ENCODE assay signal across 8 cellular contexts in the genomic region with DNA sequence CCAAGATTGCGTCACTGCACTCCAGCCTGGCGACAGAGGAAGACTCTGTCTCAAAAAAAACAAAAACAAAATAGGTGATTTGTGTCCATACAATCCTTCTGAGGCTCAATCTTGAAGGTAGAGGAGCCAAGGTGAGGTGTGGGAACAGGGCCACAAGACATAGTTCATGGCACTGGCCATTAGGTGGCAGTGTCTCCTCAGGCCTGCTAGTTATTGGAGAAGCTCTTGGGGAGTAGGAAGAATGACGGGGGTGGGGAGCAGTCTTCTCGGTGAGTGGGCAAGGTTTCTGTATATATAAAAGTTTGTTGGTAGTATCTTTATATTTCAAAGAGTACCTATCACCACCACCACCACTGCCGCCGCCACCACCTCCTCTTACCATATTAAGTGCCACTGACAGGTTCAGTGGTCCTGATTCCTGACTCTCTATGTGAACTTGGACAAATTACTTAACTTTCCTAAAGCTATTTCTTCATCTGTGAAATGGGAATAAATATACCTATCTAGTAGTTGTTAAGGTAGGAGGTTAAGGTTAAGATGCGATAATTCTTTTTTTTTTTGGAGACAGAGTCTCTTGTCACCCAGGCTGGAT. TPM values are rescaled to one million over a fixed set of nuclear protein-coding genes. Genes with fewer than 3 reads are reported as not detected.
A peak's percentile ranks its signal among the peaks of the same experiment; 100 is the strongest.
DNase-seq lines count a peak whose midpoint lies in the region; ATAC-seq lines count a peak whose summit lies in the region.

No MANE protein-coding gene starts in this region.

- POLR2A ChIA-PET in activated CD4-positive, alpha-beta memory T cell treated with anti-CD3 and anti-CD28 coated beads for 36 hours (lab: Charles Lee) = interaction anchor here (0.6 to 0.7 kb wide), 2 partner anchors 85 to 183 kb away, joined by 5 read pairs; no protein-coding TSS in a partner anchor

- no peak overlapping the region for H3K4me3 Mint-ChIP-seq in activated CD4-positive, alpha-beta memory T cell treated with anti-CD3 and anti-CD28 coated beads for 36 hours

- ATAC-seq in HG02571 (IDR thresholded peaks at IDR 0.05; ENCODE audit: unreplicated experiment) = peak; percentile 83

- H3K4me1 Mint-ChIP-seq in activated CD4-positive, alpha-beta memory T cell treated with anti-CD3 and anti-CD28 coated beads for 36 hours (ENCODE audit: low read depth) = peaks cover 71% of the 10 kb centered on the region

- peak overlapping the region; percentile 28 for H3K27ac Mint-ChIP-seq in activated CD4-positive, alpha-beta memory T cell treated with anti-CD3 and anti-CD28 coated beads for 36 hours

- no peaks in the 10 kb centered on the region for H3K36me3 Mint-ChIP-seq in activated CD4-positive, alpha-beta memory T cell treated with anti-CD3 and anti-CD28 coated beads for 36 hours

- intact Hi-C loops in activated CD4-positive, alpha-beta memory T cell treated with anti-CD3 and anti-CD28 coated beads for 36 hours (cut with micrococcal nuclease) = loop anchor here (1.0 to 2.0 kb wide), 2 partner anchors 22 to 185 kb away; no protein-coding TSS in a partner anchor

- no peaks in the 10 kb centered on the region for H3K9me3 Mint-ChIP-seq in activated CD4-positive, alpha-beta memory T cell treated with anti-CD3 and anti-CD28 coated beads for 36 hours

- CTCF ChIA-PET in activated CD4-positive, alpha-beta memory T cell treated with anti-CD3 and anti-CD28 coated beads for 36 hours (lab: Charles Lee) = interaction anchor here (0.6 to 7.4 kb wide), 25 partner anchors 8 to 299 kb away, joined by 3 to 78 read pairs (median 4); no protein-coding TSS in a partner anchor

- DNase-seq in SKM-1 treated with dmso at 0.1 percent for 144 hours (lab: John Stamatoyannopoulos, UW; ENCODE audit: unreplicated experiment) (peak; percentile 14), SKM-1 (lab: John Stamatoyannopoulos, UW; ENCODE audit: unreplicated experiment) (no peak), MV-4-11 (lab: John Stamatoyannopoulos, UW) (peak; percentile 43), mucosa of gallbladder (ENCODE audit: low spot score) (peak; percentile 54)
- DNase-seq in activated CD4-positive, alpha-beta memory T cell treated with anti-CD3 and anti-CD28 coated beads for 36 hours = peak; percentile 81
- peak; percentile 54 for DNase-seq in effector CD8-positive, alpha-beta T cell (lab: John Stamatoyannopoulos, UW)
- peak; percentile 65 for DNase-seq in stimulated activated naive CD4-positive, alpha-beta T cell treated with Interleukin-2 at 50 U/mL for 16 hours (lab: John Stamatoyannopoulos, UW)

- no peaks in the 10 kb centered on the region for H3K27me3 Mint-ChIP-seq in activated CD4-positive, alpha-beta memory T cell treated with anti-CD3 and anti-CD28 coated beads for 36 hours

RNA-seq across cellular contexts. Expression of a gene that starts 24.0 kb away (rescaled TPM):
- total RNA-seq in activated CD4-positive, alpha-beta memory T cell treated with anti-CD3 and anti-CD28 coated beads for 36 hours = 10 to 100 TPM; 69.8 to 73.5 TPM
- total RNA-seq in mucosa of gallbladder = 54.5 TPM
